Comparison of ENCODE assay signal across 8 cellular contexts in the genomic region with DNA sequence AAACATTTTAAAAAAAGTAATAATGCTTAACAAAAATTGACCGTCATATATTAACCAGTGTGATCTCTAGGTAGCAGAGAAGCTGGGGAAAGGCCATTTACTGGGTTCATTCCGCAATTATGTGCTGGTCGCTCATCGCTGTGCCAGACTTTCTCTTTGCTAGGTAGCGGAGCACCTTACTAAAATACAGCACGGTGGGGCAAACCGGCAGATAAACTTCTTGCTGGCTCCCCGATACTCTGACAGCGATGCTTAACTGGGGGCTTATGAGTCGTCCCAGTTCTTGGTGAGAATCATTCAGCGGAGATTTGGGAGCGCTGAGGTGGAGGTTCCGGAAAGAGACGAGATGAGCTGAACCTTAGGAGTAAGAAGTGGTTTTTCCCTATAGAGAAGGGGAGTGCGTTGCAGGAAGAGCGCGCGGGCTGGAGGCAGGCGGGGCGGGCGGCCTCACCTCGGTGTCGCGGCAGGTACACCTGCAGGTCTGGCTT. TPM values are rescaled to one million over a fixed set of nuclear protein-coding genes. Genes with fewer than 3 reads are reported as not detected.
DNase-seq lines count a peak whose midpoint lies in the region; ATAC-seq, FAIRE-seq and TF ChIP-seq lines count a peak whose summit lies in the region.

No MANE protein-coding gene starts in this region.

- H3K36me3 ChIP-seq in HCT116 (ENCODE audit: control insufficient read depth in 1 of 2, insufficient read depth in 2 of 2, low read length in 2 of 2) (peaks cover 6 to 16% of the 10 kb centered on the region in 2 experiments), adrenal gland (replicated peaks in 1 of 2) (peaks cover 0 to 20% of the 10 kb centered on the region in 2 donors), liver (ENCODE audit: control insufficient read depth in 4 of 4, insufficient read depth in 3 of 4, low read depth in 1 of 4, low read length in 3 of 4) (peaks cover 0 to 10% (median 5%) of the 10 kb centered on the region in 4 donors), upper lobe of left lung (peaks cover 4 to 24% (median 14%) of the 10 kb centered on the region in 4 donors)

- H3K27ac ChIP-seq in A549 = peak overlapping the region; percentile 72 to 92
- peak overlapping the region; percentile 87 for H3K27ac ChIP-seq in HCT116 (ENCODE audit: low read depth, low read length)
- H3K27ac ChIP-seq in adrenal gland = peak overlapping the region; percentile 13 to 91 (median 73)
- peak overlapping the region; percentile 74 to 77 for H3K27ac ChIP-seq in liver (ENCODE audit: low read depth in 1 of 2, low read length in 2 of 2)
- H3K27ac ChIP-seq in upper lobe of left lung = peak overlapping the region; percentile 85 to 92 (median 90)

- 27% methylated on average over 24 of the region's 24 CpGs for WGBS in A549 (ENCODE audit: missing lambda C conversion rate)
- WGBS in adrenal gland, 4 donors = 4 to 6% (median 6%) methylated on average over 21 to 24 of the region's 24 CpGs
- 5% methylated on average over 24 of the region's 24 CpGs for WGBS in liver
- WGBS in upper lobe of left lung, 2 donors = 6 to 9% methylated on average over 20 to 24 of the region's 24 CpGs

- no peaks in the 10 kb centered on the region for H3K27me3 ChIP-seq in HCT116 (ENCODE audit: insufficient read depth, low read length)
- no peaks in the 10 kb centered on the region for H3K27me3 ChIP-seq in adrenal gland
- no peaks in the 10 kb centered on the region for H3K27me3 ChIP-seq in liver (ENCODE audit: control insufficient read depth in 4 of 4, insufficient read depth in 4 of 4, low read length in 3 of 4)
- no peaks in the 10 kb centered on the region for H3K27me3 ChIP-seq in upper lobe of left lung

- no peak for FAIRE-seq in A549 (lab: Jason Lieb, UNC)

- intact Hi-C loops in HCT116 (cut with micrococcal nuclease) (loop anchor here (5.0 kb wide), 2 partner anchors 259 to 326 kb away; a partner anchor contains a TSS), adrenal gland (cut with DNase I) (no loop called here)

- no peaks in the 10 kb centered on the region for H4K20me1 ChIP-seq in HCT116 (ENCODE audit: insufficient read depth)

- TF ChIP-seq POLR2A in A549 (IDR thresholded peaks at IDR 0.05; ENCODE audit: low read length) (no peak), HCT116 (IDR thresholded peaks at IDR 0.05; ENCODE audit: borderline replicate concordance, extremely low read depth, insufficient read depth, insufficient read length) (no peak), adrenal gland (IDR thresholded peaks at IDR 0.05) (no peak), upper lobe of left lung (IDR thresholded peaks at IDR 0.05) (no peak)

- H3K4me1 ChIP-seq in A549 (peaks cover 12% of the 10 kb centered on the region; the same call in 2 of the 3 replicates), HCT116 (ENCODE audit: control insufficient read depth in 1 of 2, insufficient read depth in 2 of 2, low read length in 2 of 2) (peaks cover 9 to 28% of the 10 kb centered on the region in 2 experiments), adrenal gland (replicated peaks in 1 of 2) (peaks cover 3 to 5% of the 10 kb centered on the region in 2 donors), liver (ENCODE audit: control insufficient read depth in 4 of 4, insufficient read depth in 4 of 4, low read length in 3 of 4) (peaks cover under 1 to 31% (median 29%) of the 10 kb centered on the region in 4 donors), upper lobe of left lung (peaks cover 26 to 66% (median 47%) of the 10 kb centered on the region in 4 donors)

- H3K9ac ChIP-seq in HCT116 (ENCODE audit: low read length) = peak overlapping the region; percentile 86
- peak overlapping the region; percentile 31 to 85 for H3K9ac ChIP-seq in liver (ENCODE audit: low read depth in 1 of 2, low read length in 2 of 2)

- BruUV-seq in HCT116 (replicated peaks; lab: Mats Ljungman, UMichigan) = TSS peak; percentile 41

- TF ChIP-seq RAD21 in A549 (conservative IDR thresholded peaks at IDR 0.05 in 1 of 2, IDR thresholded peaks at IDR 0.05 in 1 of 2) (no peak), HCT116 (IDR thresholded peaks at IDR 0.05; ENCODE audit: low read depth) (no peak), liver (IDR thresholded peaks at IDR 0.05) (no peak)

- H3K4me3 ChIP-seq in A549 (peak overlapping the region; percentile 61), HCT116 (replicated peaks in 1 of 2; ENCODE audit: low read depth in 1 of 2, low read length in 2 of 2) (peak overlapping the region; percentile 93 to 98), adrenal gland (peak overlapping the region in 3 of 4 donors; percentile 54 to 85 (median 62)), liver (ENCODE audit: low read depth in 1 of 3, low read length in 3 of 3) (peak overlapping the region; percentile 60 to 90 (median 88)), upper lobe of left lung (peak overlapping the region; percentile 56 to 91 (median 85))

- POLR2A ChIA-PET in A549 (lab: Yijun Ruan, JAX) (interaction anchor here (1.0 to 3.0 kb wide), 11 partner anchors 8 to 191 kb away, joined by 3 to 23 read pairs (median 6); a partner anchor contains a TSS), HCT116 (lab: Charles Lee) (interaction anchor here (0.6 to 1.3 kb wide), 16 partner anchors 9 to 257 kb away, joined by 3 to 20 read pairs (median 3); a partner anchor contains a TSS)

- TF ChIP-seq CTCF in A549 (IDR thresholded peaks at IDR 0.05) = no peak
- no peak for TF ChIP-seq CTCF in HCT116 (IDR thresholded peaks at IDR 0.05 in 2 of 3, conservative IDR thresholded peaks at IDR 0.05 in 1 of 3; ENCODE audit: borderline replicate concordance in 1 of 3, insufficient read depth in 1 of 3, low read depth in 2 of 3, low read length in 2 of 3)
- no peak for TF ChIP-seq CTCF in adrenal gland (IDR thresholded peaks at IDR 0.05)
- no peak for TF ChIP-seq CTCF in liver (IDR thresholded peaks at IDR 0.05; ENCODE audit: low read depth, low read length, missing input control)
- TF ChIP-seq CTCF in upper lobe of left lung (IDR thresholded peaks at IDR 0.05) = no peak

- H3K4me2 ChIP-seq in A549 = peak overlapping the region; percentile 91
- peak overlapping the region; percentile 93 for H3K4me2 ChIP-seq in HCT116 (ENCODE audit: low read length)

- H3K9me3 ChIP-seq in A549 = no peaks in the 10 kb centered on the region
- H3K9me3 ChIP-seq in HCT116 (ENCODE audit: control insufficient read depth in 1 of 2, insufficient read depth in 1 of 2, low read depth in 1 of 2, low read length in 2 of 2) = no peaks in the 10 kb centered on the region
- H3K9me3 ChIP-seq in adrenal gland (replicated peaks in 1 of 3) = no peaks in the 10 kb centered on the region
- H3K9me3 ChIP-seq in liver (ENCODE audit: control insufficient read depth in 4 of 4, low read length in 3 of 4) = no peaks in the 10 kb centered on the region
- H3K9me3 ChIP-seq in upper lobe of left lung = no peaks in the 10 kb centered on the region

- CTCF ChIA-PET in A549 (lab: Yijun Ruan, JAX) = interaction anchor here (0.6 to 3.8 kb wide), 3 partner anchors 26 to 190 kb away, joined by 3 to 13 read pairs (median 3); no protein-coding TSS in a partner anchor
- CTCF ChIA-PET in HCT116 (lab: Charles Lee) = interaction anchor here (1.3 to 1.5 kb wide), 2 partner anchors 8 to 26 kb away, joined by 3 to 5 read pairs; a partner anchor contains a TSS

- H3K9me2 ChIP-seq in HCT116 (ENCODE audit: insufficient read depth) = no peaks in the 10 kb centered on the region

- TF ChIP-seq EP300 in A549 (IDR thresholded peaks at IDR 0.05) = no peak
- TF ChIP-seq EP300 in upper lobe of left lung (IDR thresholded peaks at IDR 0.05) = no peak

- ATAC-seq in A549 (peak in 1 of 2 experiments; percentile 23; a peak in 3 of 6 replicates), HCT116 (no peak), upper lobe of left lung (ENCODE audit: low FRiP score in 2 of 2) (no peak)

- no peak for DNase-seq in A549 (ENCODE audit: low read depth in 1 of 2, low spot score in 1 of 2)
- no peak for DNase-seq in HCT116 (ENCODE audit: low read depth, low spot score)
- no peak for DNase-seq in adrenal gland
- DNase-seq in upper lobe of left lung = no peak
- no peak for DNase-seq in COLO829 (ENCODE audit: low spot score)
- no peak for DNase-seq in NCI-H345 (lab: John Stamatoyannopoulos, UW)
- DNase-seq in effector CD4-positive, alpha-beta T cell = no peak

- RAD21 ChIA-PET in HCT116 (lab: Charles Lee; ENCODE audit: low non-redundant PET in 1 of 2, low total read pairs in 2 of 2, uncharacterized antibody in 2 of 2, unreplicated experiment in 2 of 2) = no interaction called here

- H3K79me2 ChIP-seq in HCT116 (ENCODE audit: insufficient read depth, low read length) = peaks cover 26% of the 10 kb centered on the region

- H2AFZ ChIP-seq in HCT116 (ENCODE audit: low read depth, low read length, poor library complexity, severe bottlenecking) = no peak overlapping the region

RNA-seq across cellular contexts. Expression of a gene that starts 0.6 kb away (rescaled TPM):
- 48.3 and 57.4 TPM in 2 replicates for polyA plus RNA-seq in A549 (2011; rRNA removed)
- 21.9 and 26.3 TPM in 2 replicates for polyA plus RNA-seq in A549 (2012; cell fraction: cytosol; rRNA removed)
- 22.0 and 27.8 TPM in 2 replicates for polyA plus RNA-seq in A549 (2012; cell fraction: nucleus; rRNA removed)
- polyA plus RNA-seq in A549 (2017; fragmentation: RNase III; extraction: RNeasy Plus Mini Kit Qiagen cat#74134 plus additional on column Dnase treatment) = 22.8 to 26.1 TPM (median 25.9 TPM) in 3 replicates
- 71.1 and 77.7 TPM in 2 replicates for polyA minus RNA-seq in A549 (2011; rRNA and poly(A)+ RNA removed)
- 21.8 TPM for total RNA-seq in HCT116 (2021; ENCODE audit: unreplicated experiment)
- polyA plus RNA-seq in HCT116 (2012) = 15.0 and 17.2 TPM in 2 replicates
- total RNA-seq in adrenal gland = 10 to 100 TPM; 11.7 to 40.4 (median 21.8) TPM
- 10 to 100 TPM; 24.2 to 48.9 (median 29.0) TPM for polyA plus RNA-seq in adrenal gland
- total RNA-seq in liver = 10 to 100 TPM in 1 of 2 donors, 1 to 10 TPM in 1; 7.6 to 13.4 TPM
- 10 to 100 TPM in 1 of 2 donors, 1 to 10 TPM in 1; 9.8 to 20.9 TPM for polyA plus RNA-seq in liver
- 10 to 100 TPM; 24.6 to 46.1 (median 34.0) TPM for total RNA-seq in upper lobe of left lung

RNA-seq across cellular contexts. Expression of a gene that starts 4.7 kb away (rescaled TPM):
- 90.4 and 103 TPM in 2 replicates for polyA plus RNA-seq in A549 (2011; rRNA removed)
- 79.0 and 87.3 TPM in 2 replicates for polyA plus RNA-seq in A549 (2012; cell fraction: cytosol; rRNA removed)
- polyA plus RNA-seq in A549 (2012; cell fraction: nucleus; rRNA removed) = 107 and 135 TPM in 2 replicates
- polyA plus RNA-seq in A549 (2017; fragmentation: RNase III; extraction: RNeasy Plus Mini Kit Qiagen cat#74134 plus additional on column Dnase treatment) = 78.7 to 91.0 TPM (median 82.8 TPM) in 3 replicates
- 82.5 and 94.8 TPM in 2 replicates for polyA minus RNA-seq in A549 (2011; rRNA and poly(A)+ RNA removed)
- 92.1 TPM for total RNA-seq in HCT116 (2021; ENCODE audit: unreplicated experiment)
- 67.0 and 76.7 TPM in 2 replicates for polyA plus RNA-seq in HCT116 (2012)
- total RNA-seq in adrenal gland = 100 to 1,000 TPM in 1 of 8 donors, 10 to 100 TPM in 7; 28.6 to 270 (median 36.1) TPM
- 10 to 100 TPM; 26.2 to 43.9 (median 27.7) TPM for polyA plus RNA-seq in adrenal gland
- total RNA-seq in liver = 10 to 100 TPM; 20.8 to 30.5 TPM
- polyA plus RNA-seq in liver = 10 to 100 TPM; 14.9 to 17.7 TPM
- 100 to 1,000 TPM in 1 of 6 donors, 10 to 100 TPM in 5; 36.8 to 176 (median 67.3) TPM for total RNA-seq in upper lobe of left lung

RNA-seq across cellular contexts. Expression of a gene that starts 8.8 kb away (rescaled TPM):
- 8.5 and 14.0 TPM in 2 replicates for polyA plus RNA-seq in A549 (2011; rRNA removed)
- polyA plus RNA-seq in A549 (2012; cell fraction: cytosol; rRNA removed) = 9.4 and 12.9 TPM in 2 replicates
- polyA plus RNA-seq in A549 (2012; cell fraction: nucleus; rRNA removed) = 34.4 and 36.3 TPM in 2 replicates
- 8.0 to 10.9 TPM (median 10.6 TPM) in 3 replicates for polyA plus RNA-seq in A549 (2017; fragmentation: RNase III; extraction: RNeasy Plus Mini Kit Qiagen cat#74134 plus additional on column Dnase treatment)
- polyA minus RNA-seq in A549 (2011; rRNA and poly(A)+ RNA removed) = 7.4 and 11.9 TPM in 2 replicates
- total RNA-seq in HCT116 (2021; ENCODE audit: unreplicated experiment) = 9.9 TPM
- polyA plus RNA-seq in HCT116 (2012) = 6.5 and 8.0 TPM in 2 replicates
- total RNA-seq in adrenal gland = 10 to 100 TPM; 16.0 to 31.2 (median 22.6) TPM
- 10 to 100 TPM; 11.6 to 79.1 (median 61.4) TPM for polyA plus RNA-seq in adrenal gland
- 10 to 100 TPM; 13.1 to 18.5 TPM for total RNA-seq in liver
- 10 to 100 TPM; 30.7 to 32.5 TPM for polyA plus RNA-seq in liver
- total RNA-seq in upper lobe of left lung = 10 to 100 TPM; 18.9 to 45.8 (median 32.0) TPM

RNA-seq across cellular contexts. Expression of a gene that starts 15.7 kb away (rescaled TPM):
- 287 and 366 TPM in 2 replicates for polyA plus RNA-seq in A549 (2011; rRNA removed)
- 318 and 381 TPM in 2 replicates for polyA plus RNA-seq in A549 (2012; cell fraction: cytosol; rRNA removed)
- 260 and 338 TPM in 2 replicates for polyA plus RNA-seq in A549 (2012; cell fraction: nucleus; rRNA removed)
- polyA plus RNA-seq in A549 (2017; fragmentation: RNase III; extraction: RNeasy Plus Mini Kit Qiagen cat#74134 plus additional on column Dnase treatment) = 182 to 199 TPM (median 189 TPM) in 3 replicates
- 111 and 217 TPM in 2 replicates for polyA minus RNA-seq in A549 (2011; rRNA and poly(A)+ RNA removed)
- 77.5 TPM for total RNA-seq in HCT116 (2021; ENCODE audit: unreplicated experiment)
- 270 and 278 TPM in 2 replicates for polyA plus RNA-seq in HCT116 (2012)
- 100 to 1,000 TPM in 7 of 8 donors, 10 to 100 TPM in 1; 93.8 to 199 (median 172) TPM for total RNA-seq in adrenal gland
- 100 to 1,000 TPM; 130 to 295 (median 214) TPM for polyA plus RNA-seq in adrenal gland
- total RNA-seq in liver = 100 to 1,000 TPM; 101 to 108 TPM
- polyA plus RNA-seq in liver = 100 to 1,000 TPM; 120 to 195 TPM
- total RNA-seq in upper lobe of left lung = 100 to 1,000 TPM in 4 of 6 donors, 10 to 100 TPM in 2; 81.7 to 164 (median 108) TPM

RNA-seq across cellular contexts. Expression of a gene that starts 27.0 kb away (rescaled TPM):
- 0.16 and 0.67 TPM in 2 replicates for polyA plus RNA-seq in A549 (2011; rRNA removed)
- polyA plus RNA-seq in A549 (2012; cell fraction: cytosol; rRNA removed) = 0.10 and 0.25 TPM in 2 replicates
- 0.29 and 0.95 TPM in 2 replicates for polyA plus RNA-seq in A549 (2012; cell fraction: nucleus; rRNA removed)
- not detected in 3 replicates for polyA plus RNA-seq in A549 (2017; fragmentation: RNase III; extraction: RNeasy Plus Mini Kit Qiagen cat#74134 plus additional on column Dnase treatment)
- polyA minus RNA-seq in A549 (2011; rRNA and poly(A)+ RNA removed) = 0.58 TPM in 1 of 2 replicates, not detected in the other
- 1.9 TPM for total RNA-seq in HCT116 (2021; ENCODE audit: unreplicated experiment)
- polyA plus RNA-seq in HCT116 (2012) = 2.5 and 5.1 TPM in 2 replicates
- total RNA-seq in adrenal gland = 100 to 1,000 TPM in 2 of 8 donors, 10 to 100 TPM in 6; 34.1 to 122 (median 78.3) TPM
- polyA plus RNA-seq in adrenal gland = 100 to 1,000 TPM in 2 of 3 donors, 10 to 100 TPM in 1; 37.7 to 130 (median 118) TPM
- total RNA-seq in liver = 10 to 100 TPM in 1 of 2 donors, 1 to 10 TPM in 1; 9.7 to 11.3 TPM
- polyA plus RNA-seq in liver = 10 to 100 TPM; 69.1 to 74.6 TPM
- 100 to 1,000 TPM in 1 of 6 donors, 10 to 100 TPM in 5; 20.5 to 105 (median 44.0) TPM for total RNA-seq in upper lobe of left lung
